In the genomic region with DNA sequence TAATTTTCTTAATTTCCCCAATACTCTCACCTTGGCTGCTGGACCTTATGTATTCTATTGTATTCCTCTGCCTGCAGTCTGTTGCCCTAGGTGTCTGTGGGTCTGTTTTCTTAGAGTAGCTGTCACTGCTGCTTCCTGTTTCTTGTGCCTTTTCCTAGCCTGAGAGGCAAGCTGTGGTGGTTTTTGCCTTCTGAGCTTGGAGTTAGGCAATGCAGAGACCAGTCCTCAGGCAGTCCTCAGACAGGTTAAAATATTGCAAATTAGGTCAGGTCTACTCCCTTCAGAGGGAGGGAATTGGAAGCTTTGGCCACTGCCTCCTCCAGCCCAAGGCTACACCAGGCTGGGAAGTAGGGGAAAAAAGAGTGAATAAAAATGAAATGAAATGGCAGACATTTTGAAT, we compare ENCODE assay signal across 18 cellular contexts.
DNase-seq lines count a peak whose midpoint lies in the region; ATAC-seq, FAIRE-seq and TF ChIP-seq lines count a peak whose summit lies in the region.
"Had no signal": no experiment of that assay in that cellular context is flagged by ENCODE, and none has a peak within 500 bp of the region (broad histone marks: within the 10 kb centered on the region; RNA-seq: fewer than 3 reads in every experiment).

No MANE protein-coding gene starts in this region.

- POLR2A ChIA-PET in HepG2 (lab: Yijun Ruan, JAX): no interaction called here

- H3K4me1 Mint-ChIP-seq in chondrocyte (ENCODE audit: low read depth): peaks cover 30% of the 10 kb centered on the region
- H3K4me1 Mint-ChIP-seq: nephron had no signal

- peaks cover 19% of the 10 kb centered on the region for H3K9me3 Mint-ChIP-seq in chondrocyte (ENCODE audit: low read depth)

- no peak for TF ChIP-seq POLR2A in HepG2 (IDR thresholded peaks at IDR 0.05; ENCODE audit: insufficient read depth in 1 of 2, low read depth in 2 of 2, low read length in 2 of 2)

- TF ChIP-seq CTCF in liver (IDR thresholded peaks at IDR 0.05; ENCODE audit: low read depth, low read length, missing input control) (no peak), HepG2 (CRISPR knock-in tag; IDR thresholded peaks at IDR 0.05) (no peak), chondrocyte (IDR thresholded peaks at IDR 0.05) (no peak), upper lobe of right lung (IDR thresholded peaks at IDR 0.05) (no peak), BE2C (IDR thresholded peaks at IDR 0.05; ENCODE audit: low read depth, low read length) (no peak)

- H3K4me3 ChIP-seq in liver (ENCODE audit: low read depth in 1 of 3, low read length in 3 of 3) (no peak overlapping the region), HepG2 (replicated peaks in 1 of 3; ENCODE audit: insufficient read depth in 1 of 3, low read depth in 2 of 3, low read length in 3 of 3) (no peak overlapping the region), upper lobe of right lung (no peak overlapping the region), BE2C (ENCODE audit: low read depth, low read length) (no peak overlapping the region)

- H3K27ac Mint-ChIP-seq in chondrocyte (ENCODE audit: unreplicated experiment): peak overlapping the region; percentile 50
- H3K27ac Mint-ChIP-seq: B cell, HFFc6, nephron had no signal

- intact Hi-C loops in HepG2 (cut with micrococcal nuclease; ENCODE audit: unreplicated experiment) (loop anchor here (5.0 kb wide), 1 partner anchor 36 kb away; no protein-coding TSS in a partner anchor), upper lobe of right lung (cut with DNase I) (no loop called here)

- no peak overlapping the region for H3K4me2 ChIP-seq in HepG2 (ENCODE audit: low read depth, low read length)

- DNase-seq in HepG2 (ENCODE audit: low spot score) (no peak), OCI-M1 (lab: John Stamatoyannopoulos, UW) (peak; percentile 24), chondrocyte (ENCODE audit: low spot score) (no peak), upper lobe of right lung (no peak), BE2C (no peak), urothelium cell line (ENCODE audit: low spot score) (no peak), HUDEP-2 (lab: John Stamatoyannopoulos, UW; ENCODE audit: unreplicated experiment in 76 of 76) (no peak)
- DNase-seq: anterior cingulate cortex, HFFc6, NCI-H1694 treated with DMSO at 0.1 percent for 48 hours had no signal

- H3K27ac ChIP-seq in liver (ENCODE audit: low read depth in 1 of 2, low read length in 2 of 2) (peak overlapping the region; percentile 17 to 28), HepG2 (ENCODE audit: extremely low read length, insufficient read depth, low read length) (no peak overlapping the region), upper lobe of right lung (no peak overlapping the region)

- no peak overlapping the region for H2AFZ ChIP-seq in HepG2 (ENCODE audit: low read length)

- H3K9me3 ChIP-seq in liver (ENCODE audit: control insufficient read depth in 4 of 4, low read length in 3 of 4) (no peaks in the 10 kb centered on the region), HepG2 (ENCODE audit: low read length) (no peaks in the 10 kb centered on the region), upper lobe of right lung (peaks cover 3% of the 10 kb centered on the region), BE2C (no peaks in the 10 kb centered on the region)

- H3K4me1 ChIP-seq in liver (ENCODE audit: control insufficient read depth in 4 of 4, insufficient read depth in 4 of 4, low read length in 3 of 4): peaks cover 0 to 5% (median 4%) of the 10 kb centered on the region in 4 donors
- peaks cover 7% of the 10 kb centered on the region; the same call in 1 of the 2 replicates for H3K4me1 ChIP-seq in HepG2 (ENCODE audit: insufficient read depth, low read length)
- no peaks in the 10 kb centered on the region for H3K4me1 ChIP-seq in upper lobe of right lung
- H3K4me1 ChIP-seq in BE2C: no peaks in the 10 kb centered on the region

- no peaks in the 10 kb centered on the region for H4K20me1 ChIP-seq in HepG2 (ENCODE audit: insufficient read depth, low read length)

- H3K9ac ChIP-seq in liver (ENCODE audit: low read depth in 1 of 2, low read length in 2 of 2) (no peak overlapping the region), HepG2 (ENCODE audit: insufficient read depth, low read depth, low read length) (no peak overlapping the region)

- FAIRE-seq in HepG2 (lab: Jason Lieb, UNC): no peak
- no peak for FAIRE-seq in urothelium cell line (lab: Jason Lieb, UNC)
- FAIRE-seq: frontal cortex, G401.6, HTR-8/SVneo, keratinocyte had no signal

- in situ Hi-C loops in HepG2 (cut with HindIII; ENCODE audit: extremely low pct_ligation_motif_present, low pct_unique_long_range_greater_than_20kb): no loop called here

- H3K27me3 ChIP-seq in liver (ENCODE audit: control insufficient read depth in 4 of 4, insufficient read depth in 4 of 4, low read length in 3 of 4): no peaks in the 10 kb centered on the region
- H3K27me3 ChIP-seq in HepG2 (ENCODE audit: control insufficient read depth in 1 of 2, insufficient read depth in 2 of 2, low read length in 2 of 2): no peaks in the 10 kb centered on the region
- no peaks in the 10 kb centered on the region for H3K27me3 ChIP-seq in upper lobe of right lung
- H3K27me3 ChIP-seq in BE2C: no peaks in the 10 kb centered on the region

- TF ChIP-seq RAD21 in liver (IDR thresholded peaks at IDR 0.05): peak in 1 of 2 donors; percentile 7
- TF ChIP-seq RAD21 in HepG2 (CRISPR knock-in tag; IDR thresholded peaks at IDR 0.05): no peak

- H3K36me3 Mint-ChIP-seq in chondrocyte (ENCODE audit: low read depth): peaks cover 16% of the 10 kb centered on the region

- ATAC-seq in HepG2 (no peak), upper lobe of right lung (peak; percentile 55)
- ATAC-seq: sciatic nerve had no signal

- no peaks in the 10 kb centered on the region for H3K79me2 ChIP-seq in HepG2 (ENCODE audit: insufficient read depth, low read length)

- BruUV-seq in HepG2 (replicated peaks; lab: Mats Ljungman, UMichigan): no TSS peak

- CTCF ChIA-PET in HepG2 (lab: Yijun Ruan, JAX; ENCODE audit: low intra/inter-chr PET ratio, low total read pairs): no interaction called here

- TF ChIP-seq EP300 in HepG2 (IDR thresholded peaks at IDR 0.05; ENCODE audit: low read depth in 2 of 2, low read length in 2 of 2): no peak
- TF ChIP-seq EP300 in HepG2 (CRISPR knock-in tag; IDR thresholded peaks at IDR 0.05; ENCODE audit: borderline replicate concordance): no peak

- no peaks in the 10 kb centered on the region for H3K27me3 Mint-ChIP-seq in chondrocyte (ENCODE audit: low read depth)

- no peak overlapping the region for H3K4me3 Mint-ChIP-seq in chondrocyte (ENCODE audit: unreplicated experiment)
- H3K4me3 Mint-ChIP-seq: B cell, HFFc6, nephron had no signal

- H3K36me3 ChIP-seq in liver (ENCODE audit: control insufficient read depth in 4 of 4, insufficient read depth in 3 of 4, low read depth in 1 of 4, low read length in 3 of 4) (no peaks in the 10 kb centered on the region), HepG2 (replicated peaks in 1 of 2; ENCODE audit: control insufficient read depth in 1 of 2, insufficient read depth in 2 of 2, low read length in 2 of 2) (no peaks in the 10 kb centered on the region), upper lobe of right lung (no peaks in the 10 kb centered on the region), BE2C (no peaks in the 10 kb centered on the region)

TF ChIP-seq in liver, 16 proteins besides CTCF, POLR2A, EP300 and RAD21 (continues in another document):
- TF ChIP-seq, protein P1, sequence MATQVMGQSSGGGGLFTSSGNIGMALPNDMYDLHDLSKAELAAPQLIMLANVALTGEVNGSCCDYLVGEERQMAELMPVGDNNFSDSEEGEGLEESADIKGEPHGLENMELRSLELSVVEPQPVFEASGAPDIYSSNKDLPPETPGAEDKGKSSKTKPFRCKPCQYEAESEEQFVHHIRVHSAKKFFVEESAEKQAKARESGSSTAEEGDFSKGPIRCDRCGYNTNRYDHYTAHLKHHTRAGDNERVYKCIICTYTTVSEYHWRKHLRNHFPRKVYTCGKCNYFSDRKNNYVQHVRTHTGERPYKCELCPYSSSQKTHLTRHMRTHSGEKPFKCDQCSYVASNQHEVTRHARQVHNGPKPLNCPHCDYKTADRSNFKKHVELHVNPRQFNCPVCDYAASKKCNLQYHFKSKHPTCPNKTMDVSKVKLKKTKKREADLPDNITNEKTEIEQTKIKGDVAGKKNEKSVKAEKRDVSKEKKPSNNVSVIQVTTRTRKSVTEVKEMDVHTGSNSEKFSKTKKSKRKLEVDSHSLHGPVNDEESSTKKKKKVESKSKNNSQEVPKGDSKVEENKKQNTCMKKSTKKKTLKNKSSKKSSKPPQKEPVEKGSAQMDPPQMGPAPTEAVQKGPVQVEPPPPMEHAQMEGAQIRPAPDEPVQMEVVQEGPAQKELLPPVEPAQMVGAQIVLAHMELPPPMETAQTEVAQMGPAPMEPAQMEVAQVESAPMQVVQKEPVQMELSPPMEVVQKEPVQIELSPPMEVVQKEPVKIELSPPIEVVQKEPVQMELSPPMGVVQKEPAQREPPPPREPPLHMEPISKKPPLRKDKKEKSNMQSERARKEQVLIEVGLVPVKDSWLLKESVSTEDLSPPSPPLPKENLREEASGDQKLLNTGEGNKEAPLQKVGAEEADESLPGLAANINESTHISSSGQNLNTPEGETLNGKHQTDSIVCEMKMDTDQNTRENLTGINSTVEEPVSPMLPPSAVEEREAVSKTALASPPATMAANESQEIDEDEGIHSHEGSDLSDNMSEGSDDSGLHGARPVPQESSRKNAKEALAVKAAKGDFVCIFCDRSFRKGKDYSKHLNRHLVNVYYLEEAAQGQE (IDR thresholded peaks at IDR 0.05): no peak

TF ChIP-seq in HepG2, 621 proteins besides CTCF, POLR2A, EP300 and RAD21 (continues in another document):
- no peak for TF ChIP-seq ZNF605 (CRISPR knock-in tag; IDR thresholded peaks at IDR 0.05)
- no peak for TF ChIP-seq TEF (CRISPR knock-in tag; IDR thresholded peaks at IDR 0.05)
- no peak for TF ChIP-seq RNF2 (conservative IDR thresholded peaks at IDR 0.05; ENCODE audit: low read depth)
- TF ChIP-seq ARHGAP35 (CRISPR knock-in tag; IDR thresholded peaks at IDR 0.05; ENCODE audit: borderline replicate concordance): no peak
- TF ChIP-seq GTF3A (CRISPR knock-in tag; conservative IDR thresholded peaks at IDR 0.05): no peak
- TF ChIP-seq ETS1 (CRISPR knock-in tag; IDR thresholded peaks at IDR 0.05): no peak

Comparison
In these comparisons a context has a peak if more than half of its experiments do, and no peak if none do; other contexts are left out.
1. H3K27ac ChIP-seq: peak in liver (2 of 2); none in HepG2 (single experiment) and upper lobe of right lung (single experiment).